In genomic region chr10:65194131-65194530, GRCh38 we compare ENCODE assay signal across 13 cellular contexts.
A peak's percentile ranks its signal among the peaks of the same experiment; 100 is the strongest.
DNase-seq lines count a peak whose midpoint lies in the region; FAIRE-seq and TF ChIP-seq lines count a peak whose summit lies in the region.
"Had no signal": no experiment of that assay in that cellular context is flagged by ENCODE, and none has a peak within 500 bp of the region (broad histone marks: within the 10 kb centered on the region; RNA-seq: fewer than 3 reads in every experiment).

No MANE protein-coding gene starts in this region.

- peaks cover 20% of the 10 kb centered on the region for H3K4me1 ChIP-seq in Karpas-422 (ENCODE audit: low read length)
- H3K4me1 ChIP-seq in astrocyte (ENCODE audit: insufficient read depth, low read length), result peaks cover 6% of the 10 kb centered on the region
- H3K4me1 ChIP-seq: lower lobe of right lung had no signal

- H3K9ac ChIP-seq in Karpas-422 (ENCODE audit: low read length), result no peak overlapping the region
- no peak overlapping the region for H3K9ac ChIP-seq in astrocyte (ENCODE audit: low read length)

- no peaks in the 10 kb centered on the region for H3K36me3 Mint-ChIP-seq in astrocyte (ENCODE audit: low read depth, unreplicated experiment)
- no peaks in the 10 kb centered on the region for H3K36me3 Mint-ChIP-seq in CD14-positive monocyte

- H3K27me3 ChIP-seq in Karpas-422 (ENCODE audit: low read length), result no peaks in the 10 kb centered on the region
- H3K27me3 ChIP-seq in astrocyte (ENCODE audit: insufficient read depth, low read length), result no peaks in the 10 kb centered on the region
- H3K27me3 ChIP-seq: cardiac muscle cell had no signal

- H2AFZ ChIP-seq in Karpas-422 (ENCODE audit: low read length), result peak overlapping the region; percentile 17; the same call in 1 of the 2 replicates
- peak overlapping the region; percentile 41 for H2AFZ ChIP-seq in astrocyte (ENCODE audit: low read depth, low read length)

- H3K79me2 ChIP-seq in Karpas-422 (ENCODE audit: low read length) (no peaks in the 10 kb centered on the region), astrocyte (ENCODE audit: insufficient read depth, low read length) (no peaks in the 10 kb centered on the region)

- H3K4me3 ChIP-seq in Karpas-422 (ENCODE audit: low read length), result no peak overlapping the region
- H3K4me3 ChIP-seq in astrocyte (ENCODE audit: insufficient read depth, low read depth, low read length), result no peak overlapping the region
- H3K4me3 ChIP-seq: cardiac muscle cell, lower lobe of right lung had no signal

- H3K9me3 Mint-ChIP-seq in astrocyte (ENCODE audit: unreplicated experiment) (no peaks in the 10 kb centered on the region), CD14-positive monocyte (peaks cover 0 to 2% (median 0%) of the 10 kb centered on the region in 7 donors)

- H3K4me1 Mint-ChIP-seq in astrocyte (ENCODE audit: low read depth, unreplicated experiment), result peaks cover 4% of the 10 kb centered on the region
- H3K4me1 Mint-ChIP-seq in CD14-positive monocyte, result no peaks in the 10 kb centered on the region
- H3K4me1 Mint-ChIP-seq: T-helper 17 cell had no signal

- FAIRE-seq in astrocyte (lab: Jason Lieb, UNC), result no peak

- H3K27ac Mint-ChIP-seq in astrocyte (ENCODE audit: unreplicated experiment) (peak overlapping the region; percentile 27), CD14-positive monocyte (no peak overlapping the region)
- H3K27ac Mint-ChIP-seq: T-helper 17 cell had no signal

- no peak overlapping the region for H3K4me2 ChIP-seq in Karpas-422 (ENCODE audit: low read depth, low read length, poor library complexity, severe bottlenecking)
- H3K4me2 ChIP-seq in astrocyte (ENCODE audit: low read length), result peak overlapping the region; percentile 30

- H4K20me1 ChIP-seq in Karpas-422 (ENCODE audit: insufficient read depth, low read depth, low read length), result no peaks in the 10 kb centered on the region
- H4K20me1 ChIP-seq in astrocyte (ENCODE audit: insufficient read depth, low read length), result no peaks in the 10 kb centered on the region

- intact Hi-C loops in CD14-positive monocyte (cut with micrococcal nuclease), result no loop called here

- no peaks in the 10 kb centered on the region for H3K27me3 Mint-ChIP-seq in astrocyte (ENCODE audit: low read depth, unreplicated experiment)
- H3K27me3 Mint-ChIP-seq in CD14-positive monocyte (ENCODE audit: low read depth in 3 of 3), result no peaks in the 10 kb centered on the region
- H3K27me3 Mint-ChIP-seq: T-helper 17 cell had no signal

- TF ChIP-seq CTCF in astrocyte (IDR thresholded peaks at IDR 0.05; ENCODE audit: insufficient read depth, low read depth, low read length) (no peak), CD14-positive monocyte (IDR thresholded peaks at IDR 0.05) (no peak)

- H3K9me3 ChIP-seq in Karpas-422 (ENCODE audit: low read length) (no peaks in the 10 kb centered on the region), astrocyte (ENCODE audit: insufficient read depth, low read depth, low read length) (no peaks in the 10 kb centered on the region)
- H3K9me3 ChIP-seq: lower lobe of right lung had no signal

- H3K4me3 Mint-ChIP-seq in astrocyte (ENCODE audit: unreplicated experiment) (no peak overlapping the region), CD14-positive monocyte (no peak overlapping the region)
- H3K4me3 Mint-ChIP-seq: T-helper 17 cell had no signal

- no peak overlapping the region for H3K27ac ChIP-seq in Karpas-422 (ENCODE audit: low read length)
- no peak overlapping the region for H3K27ac ChIP-seq in astrocyte (ENCODE audit: low read depth, low read length)
- H3K27ac ChIP-seq: cardiac muscle cell, lower lobe of right lung had no signal

- no peaks in the 10 kb centered on the region; the same call in 1 of the 2 replicates for H3K9me2 ChIP-seq in Karpas-422 (replicated peaks; ENCODE audit: insufficient read depth, low read length)

- H3K36me3 ChIP-seq in Karpas-422 (ENCODE audit: insufficient read depth, low read length), result no peaks in the 10 kb centered on the region
- no peaks in the 10 kb centered on the region for H3K36me3 ChIP-seq in astrocyte (ENCODE audit: insufficient read depth, low read length)
- H3K36me3 ChIP-seq: cardiac muscle cell, lower lobe of right lung had no signal

- DNase-seq in Karpas-422 (no peak), astrocyte (ENCODE audit: low read depth) (peak; percentile 19), hippocampal formation (lab: John Stamatoyannopoulos, UW) (peak; percentile 19 to 49), NCI-H69 (lab: John Stamatoyannopoulos, UW) (no peak), CD14-positive monocyte (ENCODE audit: low spot score) (no peak), putamen (ENCODE audit: low spot score) (no peak)
- DNase-seq in NK-92 treated with Interleukin-12 subunit alpha and Interleukin-12 subunit beta, amount 100 ng/mL, for 24 hours (lab: John Stamatoyannopoulos, UW), result no peak
- DNase-seq: activated CD4-positive, alpha-beta T cell treated with anti-CD3 and anti-CD28 coated beads, Interleukin-2, amount 50 U/mL, for 1 hour; HCEC 1CT; lower lobe of right lung; NCI-H1048; T-helper 17 cell had no signal

Comparison
In these comparisons a context has a peak if more than half of its experiments do, and no peak if none do; other contexts are left out.
1. DNase-seq: peak in astrocyte (single experiment) and hippocampal formation (2 of 2); none in Karpas-422 (single experiment), NCI-H69 (single experiment), NK-92 treated with Interleukin-12 subunit alpha and Interleukin-12 subunit beta, amount 100 ng/mL, for 24 hours (single experiment), CD14-positive monocyte (single experiment) and putamen (single experiment).